8 cellular contexts compared by ENCODE assay signal in the genomic region with DNA sequence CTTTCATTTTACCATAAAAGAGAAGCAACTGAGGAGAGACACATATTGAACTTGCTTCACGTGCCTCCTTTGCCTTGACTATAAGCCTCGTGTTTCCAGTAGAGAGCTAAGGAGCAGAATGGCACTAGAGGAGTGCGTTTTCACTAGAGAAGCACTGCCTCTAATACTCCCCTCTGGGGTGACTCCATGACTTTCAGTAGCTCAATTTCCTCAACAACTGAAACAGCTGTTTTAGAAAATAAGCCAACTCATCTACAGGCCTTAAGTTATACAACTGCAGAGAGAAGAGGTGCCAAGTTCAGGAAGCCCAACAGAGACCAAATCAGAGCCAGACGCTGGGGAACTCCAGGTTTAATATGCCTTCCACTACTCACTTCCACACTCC. TPM values are rescaled to one million over a fixed set of nuclear protein-coding genes. Genes with fewer than 3 reads are reported as not detected.
DNase-seq lines count a peak whose midpoint lies in the region; ATAC-seq, FAIRE-seq and TF ChIP-seq lines count a peak whose summit lies in the region.

No MANE protein-coding gene starts in this region.

- POLR2A ChIA-PET in K562 (lab: Yijun Ruan, JAX): interaction anchor here (0.7 to 4.6 kb wide), 11 partner anchors 10 to 352 kb away, joined by 3 to 94 read pairs (median 4); no protein-coding TSS in a partner anchor

- no peaks in the 10 kb centered on the region for H3K9me1 ChIP-seq in K562 (ENCODE audit: control insufficient read depth, insufficient read depth, low read length)

- WGBS in K562 (ENCODE audit: insufficient coverage, low coverage, missing lambda C conversion rate): 0% methylated on average over 4 of the region's 4 CpGs
- 0% methylated on average over 4 of the region's 4 CpGs for WGBS in right lobe of liver (ENCODE audit: insufficient coverage, low coverage, low lambda C conversion rate, missing lambda C conversion rate)
- WGBS in transverse colon (ENCODE audit: low coverage in 1 of 2), 2 donors: 0 to 5% methylated on average over 3 to 4 of the region's 4 CpGs

- TF ChIP-seq POLR2A in K562 (conservative IDR thresholded peaks at IDR 0.05) (no peak), right lobe of liver (IDR thresholded peaks at IDR 0.05) (peak; percentile 14), transverse colon (IDR thresholded peaks at IDR 0.05) (no peak), GM12891 (IDR thresholded peaks at IDR 0.05; ENCODE audit: low read depth, low read length) (no peak)

- FAIRE-seq in K562 (lab: Jason Lieb, UNC) (peak; percentile 32), GM12891 (lab: Jason Lieb, UNC) (no peak)

- BruUV-seq in K562 (replicated peaks; lab: Mats Ljungman, UMichigan): no TSS peak

- H3K4me1 ChIP-seq in K562 (replicated peaks in 1 of 2; ENCODE audit: control insufficient read depth in 2 of 2, insufficient read depth in 2 of 2, low read length in 2 of 2) (peaks cover 9 to 23% of the 10 kb centered on the region in 2 experiments; a peak in 4 of 5 replicates), right lobe of liver (peaks cover 0 to 65% (median 23%) of the 10 kb centered on the region in 4 donors), transverse colon (peaks cover 24 to 58% (median 37%) of the 10 kb centered on the region in 4 donors)

- no peak overlapping the region for H2AFZ ChIP-seq in K562 (ENCODE audit: low read depth, low read length)

- H3K27ac ChIP-seq in K562 (ENCODE audit: extremely low read depth, low read depth, low read length) (peak overlapping the region; percentile 90), right lobe of liver (peak overlapping the region; percentile 80 to 92 (median 90)), transverse colon (peak overlapping the region; percentile 98 to 99 (median 98))

- peak overlapping the region; percentile 38 to 87; a peak in 3 of 4 replicates for H3K9ac ChIP-seq in K562 (ENCODE audit: insufficient read depth in 1 of 2, low read depth in 2 of 2, low read length in 2 of 2)

- intact Hi-C loops in K562 (cut with micrococcal nuclease): no loop called here
- intact Hi-C loops in right lobe of liver (cut with DNase I): no loop called here
- intact Hi-C loops in transverse colon (cut with DNase I; ENCODE audit: low total_unique reads): no loop called here

- in situ Hi-C loops in KBM-7 (cut with MboI; ENCODE audit: low pct_unique_long_range_greater_than_20kb, low sequenced_read_pairs) (no loop called here), K562 (cut with MboI) (no loop called here), transverse colon (cut with MboI; ENCODE audit: low pct_ligation_motif_present in 1 of 4, low pct_unique_long_range_greater_than_20kb in 1 of 4, low sequenced_read_pairs in 3 of 4) (loop anchor here in 2 of 4 donors (25.0 kb wide), 1 partner anchor 349 kb away; a partner anchor contains a TSS)

- ATAC-seq in K562 (peak; percentile 3), right lobe of liver (no peak), GM21737 (IDR thresholded peaks at IDR 0.05; ENCODE audit: unreplicated experiment) (no peak)

- H3K9me3 ChIP-seq in K562 (replicated peaks; ENCODE audit: control insufficient read depth, insufficient read depth, low read depth, low read length): no peaks in the 10 kb centered on the region
- no peaks in the 10 kb centered on the region for H3K9me3 ChIP-seq in right lobe of liver
- no peaks in the 10 kb centered on the region for H3K9me3 ChIP-seq in transverse colon

- H3K4me3 ChIP-seq in K562 (peak overlapping the region; percentile 89), right lobe of liver (peak overlapping the region; percentile 76 to 90 (median 87)), transverse colon (peak overlapping the region; percentile 68 to 83 (median 78))

- DNase-seq in CD1c-positive myeloid dendritic cell (ENCODE audit: extremely low spot score): peak; percentile 47
- DNase-seq in KBM-7: peak; percentile 49
- DNase-seq in K562 (ENCODE audit: extremely low read depth in 1 of 4, low spot score in 3 of 4): peak in 2 of 4 experiments; percentile 51 to 64
- no peak for DNase-seq in right lobe of liver
- no peak for DNase-seq in transverse colon
- no peak for DNase-seq in amygdala (lab: John Stamatoyannopoulos, UW)
- no peak for DNase-seq in GM12891 (ENCODE audit: insufficient read length, low spot score)

- peaks cover 65% of the 10 kb centered on the region for H3K79me2 ChIP-seq in K562 (ENCODE audit: control insufficient read depth, insufficient read depth, low read length)

- TF ChIP-seq RAD21 in K562 (CRISPR knock-in tag; conservative IDR thresholded peaks at IDR 0.05 in 1 of 2, IDR thresholded peaks at IDR 0.05 in 1 of 2): no peak

- peaks cover 4% of the 10 kb centered on the region; the same call in 2 of the 3 replicates for H3K36me3 ChIP-seq in K562 (ENCODE audit: control insufficient read depth, insufficient read depth, low read length)
- no peaks in the 10 kb centered on the region for H3K36me3 ChIP-seq in right lobe of liver
- no peaks in the 10 kb centered on the region for H3K36me3 ChIP-seq in transverse colon

- H4K20me1 ChIP-seq in K562 (replicated peaks; ENCODE audit: control insufficient read depth, insufficient read depth, low read length): peaks cover 32% of the 10 kb centered on the region

- TF ChIP-seq CTCF in K562 (IDR thresholded peaks at IDR 0.05 in 2 of 3, conservative IDR thresholded peaks at IDR 0.05 in 1 of 3; ENCODE audit: insufficient read depth in 2 of 3, low read depth in 1 of 3, low read length in 3 of 3) (no peak), right lobe of liver (IDR thresholded peaks at IDR 0.05) (no peak), transverse colon (IDR thresholded peaks at IDR 0.05) (no peak)

- TF ChIP-seq EP300 in K562 (IDR thresholded peaks at IDR 0.05; ENCODE audit: low read length) (no peak), transverse colon (IDR thresholded peaks at IDR 0.05; ENCODE audit: low read depth) (no peak)

- peak overlapping the region; percentile 89 for H3K4me2 ChIP-seq in K562 (ENCODE audit: insufficient read depth, low read length)

- CTCF ChIA-PET in K562 (lab: Yijun Ruan, JAX; ENCODE audit: low intra/inter-chr PET ratio): no interaction called here

- H3K27me3 ChIP-seq in K562 (ENCODE audit: control insufficient read depth in 2 of 2, insufficient read depth in 2 of 2, low read length in 2 of 2) (no peaks in the 10 kb centered on the region), right lobe of liver (no peaks in the 10 kb centered on the region), transverse colon (no peaks in the 10 kb centered on the region)

TF ChIP-seq in K562, 482 proteins besides CTCF, POLR2A, EP300 and RAD21 (continues in another document):
- TF ChIP-seq SRSF3 (IDR thresholded peaks at IDR 0.05; ENCODE audit: insufficient read depth, low read length) (no peak), HDAC1 (IDR thresholded peaks at IDR 0.05) (peak in 1 of 2 experiments; percentile 76; a peak in 2 of 4 replicates), TGIF2 (CRISPR knock-in tag; IDR thresholded peaks at IDR 0.05) (no peak), ZNF436 (CRISPR knock-in tag; IDR thresholded peaks at IDR 0.05) (no peak), SMARCA4 (IDR thresholded peaks at IDR 0.05) (0 out of 2 replicates have a peak, but pooled peaks have one; percentile 43), BHLHE40 (IDR thresholded peaks at IDR 0.05; ENCODE audit: low read length) (peak; percentile 66), FOXM1 (IDR thresholded peaks at IDR 0.05; ENCODE audit: low read depth) (no peak), FOXM1 (CRISPR knock-in tag; IDR thresholded peaks at IDR 0.05; ENCODE audit: low read depth) (no peak)

TF ChIP-seq in GM12891, 5 proteins besides CTCF, POLR2A, EP300 and RAD21:
- no peak for TF ChIP-seq TAF1 (IDR thresholded peaks at IDR 0.05; ENCODE audit: low read depth, low read length)
- no peak for TF ChIP-seq SPI1 (IDR thresholded peaks at IDR 0.05; ENCODE audit: low read depth, low read length)
- no peak for TF ChIP-seq POU2F2 (IDR thresholded peaks at IDR 0.05; ENCODE audit: low read depth, low read length)
- no peak for TF ChIP-seq PAX5 (IDR thresholded peaks at IDR 0.05; ENCODE audit: insufficient read depth, low read length, severe bottlenecking)
- no peak for TF ChIP-seq POLR2AphosphoS5 (IDR thresholded peaks at IDR 0.05; ENCODE audit: low read depth, low read length)

RNA-seq across cellular contexts. Expression of a gene that starts 1.9 kb away (rescaled TPM):
- total RNA-seq in K562 (2011; cell fraction: chromatin; rRNA removed; ENCODE audit: low replicate concordance): 238 and 355 TPM in 2 replicates
- 95.6 and 112 TPM in 2 replicates for total RNA-seq in K562 (2011; cell fraction: nucleolus; rRNA removed)
- 131 and 137 TPM in 2 replicates for total RNA-seq in K562 (2011; cell fraction: nucleoplasm; rRNA removed)
- total RNA-seq in K562 (2014; rRNA removed) (46.6 and 56.7 TPM in 2 replicates), K562 (2014; rRNA removed; fragmentation: Illumina TruSeq; extraction: Trizol) (64.0 and 66.0 TPM in 2 replicates), K562 (2015; rRNA removed; fragmentation: Illumina TruSeq; extraction: Trizol) (78.5 and 85.2 TPM in 2 replicates), K562 (2021) (79.6 and 81.0 TPM in 2 replicates), right lobe of liver (10 to 100 TPM; 20.5 to 39.2 (median 33.1) TPM), transverse colon (100 to 1,000 TPM in 1 of 4 donors, 10 to 100 TPM in 3; 65.9 to 180 (median 86.1) TPM)
- polyA plus RNA-seq in K562 (2011; rRNA removed) (111 and 139 TPM in 2 replicates), K562 (2014; fragmentation: Illumina TruSeq; extraction: Trizol) (117 and 143 TPM in 2 replicates), K562 (2014; fragmentation: Nextera tagmentation; extraction: Ambion mirVana) (10 to 100 TPM; 13.6 to 17.4 TPM), K562 (2014; rRNA removed) (87.5 and 109 TPM in 2 replicates)
- 33.3 and 46.7 TPM in 2 replicates for polyA plus RNA-seq in K562 (2011; cell fraction: cytosol; rRNA removed)
- 222 and 235 TPM in 2 replicates for polyA plus RNA-seq in K562 (2011; cell fraction: nucleus; rRNA removed)
- polyA plus RNA-seq in K562 (2012): 42.8 and 72.4 TPM in 2 replicates
- polyA minus RNA-seq in K562 (2011; rRNA and poly(A)+ RNA removed): 143 and 157 TPM in 2 replicates
- polyA minus RNA-seq in K562 (2011; cell fraction: cytosol; rRNA and poly(A)+ RNA removed): 43.0 and 60.2 TPM in 2 replicates
- polyA minus RNA-seq in K562 (2011; cell fraction: nucleus; rRNA and poly(A)+ RNA removed): 75.7 and 104 TPM in 2 replicates
- 40.7 TPM for polyA plus RNA-seq in GM12891 (2012; ENCODE audit: low read depth, missing spikeins)

Comparison
In these comparisons a context has a peak if more than half of its experiments do, and no peak if none do; other contexts are left out.
1. DNase-seq: peak in CD1c-positive myeloid dendritic cell (single experiment) and KBM-7 (single experiment); none in right lobe of liver (0 of 3), transverse colon (single experiment), amygdala (0 of 56) and GM12891 (single experiment).
2. Peak in every context shown above with its lines, with median percentiles within 50 percentile points of each other: H3K27ac ChIP-seq and H3K4me3 ChIP-seq.